ENCODE assay signal across 23 cellular contexts in the genomic region with DNA sequence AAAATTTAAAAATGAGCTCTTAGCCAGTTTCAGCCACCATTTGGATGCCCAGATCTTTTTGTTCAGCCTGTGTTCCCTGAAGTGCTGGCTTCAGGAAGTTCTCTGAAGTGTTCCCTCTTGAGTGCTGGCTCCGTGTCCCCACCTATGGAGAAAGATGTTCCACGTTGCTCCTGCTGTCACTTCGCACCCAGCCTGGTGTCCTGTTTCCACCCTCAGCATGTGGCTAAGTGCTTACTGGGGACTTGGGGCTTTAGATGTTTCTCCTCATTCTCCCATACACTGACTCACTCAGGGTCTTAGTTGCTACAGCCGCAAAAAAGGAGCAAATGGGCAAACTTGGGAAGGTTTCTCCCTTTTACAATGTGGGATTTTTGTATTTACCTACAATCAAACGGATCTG.
"Had no signal": no experiment of that assay in that cellular context is flagged by ENCODE, and none has a peak within 500 bp of the region (broad histone marks: within the 10 kb centered on the region; RNA-seq: fewer than 3 reads in every experiment).

No MANE protein-coding gene starts in this region.

- H3K27ac ChIP-seq: dorsolateral prefrontal cortex, esophagus muscularis mucosa, heart right ventricle, neutrophil, parathyroid adenoma, right lobe of liver, stomach, tibial artery had no signal

- H3K9me3 ChIP-seq: esophagus muscularis mucosa, neutrophil, right lobe of liver, stomach, tibial artery had no signal

- H3K4me3 ChIP-seq: dorsolateral prefrontal cortex, esophagus muscularis mucosa, heart right ventricle, lung, mucosa of descending colon, right lobe of liver, stomach, tibial artery had no signal

- H3K9ac ChIP-seq: parathyroid adenoma had no signal

- H3K27me3 ChIP-seq: dorsolateral prefrontal cortex, esophagus muscularis mucosa, heart right ventricle, neutrophil, right lobe of liver, stomach, tibial artery had no signal

- DNase-seq: cerebellar nuclear complex; dorsolateral prefrontal cortex; effector CD8-positive, alpha-beta T cell; glutamatergic neuron; heart right ventricle; hippocampal formation; mesenchymal stem cell; mucosa of descending colon; naive B cell; right lobe of liver; small intestine; stimulated activated CD4-positive, alpha-beta T cell treated with anti-CD3 and anti-CD28 coated beads, Interleukin-15, amount 100 ng/mL, for 24 hours; stimulated activated CD4-positive, alpha-beta T cell treated with anti-CD3 and anti-CD28 coated beads, Interleukin-4, amount 100 ng/mL, for 1 hour; stimulated activated CD8-positive, alpha-beta memory T cell treated with anti-CD3 and anti-CD28 coated beads, Interleukin-4, amount 100 ng/mL, for 48 hours; stimulated activated naive CD4-positive, alpha-beta T cell treated with Interleukin-2 at 50 U/mL for 16 hours; stomach; tibial artery had no signal

- ATAC-seq: heart right ventricle; left lobe of liver; mucosa of descending colon; natural killer cell treated with Interleukin-12 subunit alpha and Interleukin-12 subunit beta and Interleukin-15 and Interleukin-18, amount 100 ng/mL, for 72 hours; right lobe of liver had no signal

- H3K4me1 ChIP-seq: esophagus muscularis mucosa, heart right ventricle, parathyroid adenoma, right lobe of liver, stomach, tibial artery had no signal

- H2AFZ ChIP-seq: parathyroid adenoma had no signal

- H3K36me3 ChIP-seq: esophagus muscularis mucosa, neutrophil, right lobe of liver had no signal
